8 cellular contexts compared by ENCODE assay signal in genomic region chr19:48321372-48321621, GRCh38. TPM values are rescaled to one million over a fixed set of nuclear protein-coding genes. Genes with fewer than 3 reads are reported as not detected.
DNase-seq lines count a peak whose midpoint lies in the region; ATAC-seq lines count a peak whose summit lies in the region.

No MANE protein-coding gene starts in this region.

- H3K4me3 ChIP-seq in endocrine pancreas (ENCODE audit: control insufficient read depth, insufficient read depth, low read length) (no peak overlapping the region), mononuclear cell (ENCODE audit: low read length) (peak overlapping the region; percentile 69)

- CTCF ChIA-PET in activated CD8-positive, alpha-beta memory T cell treated with anti-CD3 and anti-CD28 coated beads, Interleukin-2, amount 10 ng/mL, durations not matched to agents 7 days and 5 days (lab: Charles Lee) = interaction anchor here (0.7 to 12.8 kb wide), 9 partner anchors 9 to 264 kb away, joined by 3 to 390 read pairs (median 7); partner anchors contain the start of genes KDELR1, SYNGR4 and TMEM143

- H3K4me1 ChIP-seq in endocrine pancreas (ENCODE audit: control insufficient read depth, insufficient read depth, low read length) (no peaks in the 10 kb centered on the region), mononuclear cell (ENCODE audit: insufficient read depth, low read length) (peaks cover 53% of the 10 kb centered on the region)

- peak overlapping the region; percentile 84 for H3K4me3 Mint-ChIP-seq in activated CD8-positive, alpha-beta memory T cell treated with anti-CD3 and anti-CD28 coated beads, Interleukin-2, amount 10 ng/mL, durations not matched to agents 7 days and 5 days

- no peaks in the 10 kb centered on the region for H3K9me3 ChIP-seq in endocrine pancreas (ENCODE audit: control insufficient read depth, low read length)
- no peaks in the 10 kb centered on the region for H3K9me3 ChIP-seq in mononuclear cell (ENCODE audit: low read depth, low read length)

- H3K27me3 Mint-ChIP-seq in activated CD8-positive, alpha-beta memory T cell treated with anti-CD3 and anti-CD28 coated beads, Interleukin-2, amount 10 ng/mL, durations not matched to agents 7 days and 5 days = no peaks in the 10 kb centered on the region

- H3K36me3 ChIP-seq in endocrine pancreas (ENCODE audit: control insufficient read depth, insufficient read depth, low read length) = no peaks in the 10 kb centered on the region

- no peaks in the 10 kb centered on the region for H3K9me3 Mint-ChIP-seq in activated CD8-positive, alpha-beta memory T cell treated with anti-CD3 and anti-CD28 coated beads, Interleukin-2, amount 10 ng/mL, durations not matched to agents 7 days and 5 days (ENCODE audit: low read depth)

- H3K36me3 Mint-ChIP-seq in activated CD8-positive, alpha-beta memory T cell treated with anti-CD3 and anti-CD28 coated beads, Interleukin-2, amount 10 ng/mL, durations not matched to agents 7 days and 5 days = peaks cover 7% of the 10 kb centered on the region

- H3K27me3 ChIP-seq in endocrine pancreas (ENCODE audit: control insufficient read depth, insufficient read depth, low read length) (no peaks in the 10 kb centered on the region), mononuclear cell (ENCODE audit: insufficient read depth, low read length) (no peaks in the 10 kb centered on the region)

- peak; percentile 94 for DNase-seq in AG20443 (ENCODE audit: low spot score)
- peak; percentile 31 for DNase-seq in HT1080 (ENCODE audit: low read depth)
- DNase-seq in NOMO-1 treated with DMSO at 0.1 percent for 48 hours (lab: John Stamatoyannopoulos, UW; ENCODE audit: unreplicated experiment) = peak; percentile 93
- peak; percentile 100 for DNase-seq in activated CD8-positive, alpha-beta memory T cell treated with anti-CD3 and anti-CD28 coated beads, Interleukin-2, amount 10 ng/mL, durations not matched to agents 7 days and 5 days
- peak; percentile 95 to 97 for DNase-seq in stimulated activated CD8-positive, alpha-beta memory T cell treated with anti-CD3 and anti-CD28 coated beads, Interleukin-2, amount 100 ng/mL, for 48 hours (ENCODE audit: low read depth in 2 of 2)

- H3K4me1 Mint-ChIP-seq in activated CD8-positive, alpha-beta memory T cell treated with anti-CD3 and anti-CD28 coated beads, Interleukin-2, amount 10 ng/mL, durations not matched to agents 7 days and 5 days = peaks cover 53% of the 10 kb centered on the region

- peak overlapping the region; percentile 90 for H3K9ac ChIP-seq in endocrine pancreas (ENCODE audit: control insufficient read depth, insufficient read depth, low read length)

- ATAC-seq in GM19351 (IDR thresholded peaks at IDR 0.05; ENCODE audit: unreplicated experiment) = peak; percentile 55
- ATAC-seq in activated CD8-positive, alpha-beta memory T cell treated with anti-CD3 and anti-CD28 coated beads, Interleukin-2, amount 10 ng/mL, durations not matched to agents 7 days and 5 days = peak; percentile 71

- H3K27ac Mint-ChIP-seq in activated CD8-positive, alpha-beta memory T cell treated with anti-CD3 and anti-CD28 coated beads, Interleukin-2, amount 10 ng/mL, durations not matched to agents 7 days and 5 days = peak overlapping the region; percentile 99

RNA-seq across cellular contexts. Expression of gene EMP3, which starts 4.1 kb away (rescaled TPM):
- total RNA-seq in HT1080 (2014; rRNA removed; shearing (Covaris generic)) = 379 and 513 TPM in 2 replicates
- polyA plus RNA-seq in HT1080 (2015; cell fraction: cytosol; rRNA removed) = 179 and 219 TPM in 2 replicates
- 113 and 124 TPM in 2 replicates for polyA plus RNA-seq in HT1080 (2015; cell fraction: nucleus; rRNA removed)
- total RNA-seq in activated CD8-positive, alpha-beta memory T cell treated with anti-CD3 and anti-CD28 coated beads, Interleukin-2, amount 10 ng/mL, durations not matched to agents 7 days and 5 days = 100 to 1,000 TPM; 291 to 294 TPM
- total RNA-seq in mononuclear cell = 230 TPM

RNA-seq across cellular contexts. Expression of gene TMEM143, which starts 42.4 kb away (rescaled TPM):
- 5.1 and 6.1 TPM in 2 replicates for total RNA-seq in HT1080 (2014; rRNA removed; shearing (Covaris generic))
- polyA plus RNA-seq in HT1080 (2015; cell fraction: cytosol; rRNA removed) = 5.5 and 7.8 TPM in 2 replicates
- polyA plus RNA-seq in HT1080 (2015; cell fraction: nucleus; rRNA removed) = 26.5 and 32.2 TPM in 2 replicates
- total RNA-seq in activated CD8-positive, alpha-beta memory T cell treated with anti-CD3 and anti-CD28 coated beads, Interleukin-2, amount 10 ng/mL, durations not matched to agents 7 days and 5 days = 10 to 100 TPM; 16.7 to 22.3 TPM
- 3.4 TPM for total RNA-seq in mononuclear cell

RNA-seq across cellular contexts. Expression of gene SYNGR4, which starts 42.9 kb away (rescaled TPM):
- total RNA-seq in HT1080 (2014; rRNA removed; shearing (Covaris generic)) = not detected in 2 replicates
- polyA plus RNA-seq in HT1080 (2015; cell fraction: cytosol; rRNA removed) = not detected in 2 replicates
- not detected in 2 replicates for polyA plus RNA-seq in HT1080 (2015; cell fraction: nucleus; rRNA removed)
- total RNA-seq in activated CD8-positive, alpha-beta memory T cell treated with anti-CD3 and anti-CD28 coated beads, Interleukin-2, amount 10 ng/mL, durations not matched to agents 7 days and 5 days = not detected
- total RNA-seq in mononuclear cell = not detected

RNA-seq across cellular contexts. Expression of gene ZNF114, which starts 51.4 kb away (rescaled TPM):
- 1.8 and 2.5 TPM in 2 replicates for total RNA-seq in HT1080 (2014; rRNA removed; shearing (Covaris generic))
- polyA plus RNA-seq in HT1080 (2015; cell fraction: cytosol; rRNA removed) = 0.06 TPM in 1 of 2 replicates, not detected in the other
- polyA plus RNA-seq in HT1080 (2015; cell fraction: nucleus; rRNA removed) = not detected in 2 replicates
- under 1 TPM; 0.26 to 0.68 TPM for total RNA-seq in activated CD8-positive, alpha-beta memory T cell treated with anti-CD3 and anti-CD28 coated beads, Interleukin-2, amount 10 ng/mL, durations not matched to agents 7 days and 5 days
- not detected for total RNA-seq in mononuclear cell

Comparison
In these comparisons a context has a peak if more than half of its experiments do, and no peak if none do; other contexts are left out.
1. DNase-seq: peak in every context shown above with its lines; median percentile 100 in activated CD8-positive, alpha-beta memory T cell treated with anti-CD3 and anti-CD28 coated beads, Interleukin-2, amount 10 ng/mL, durations not matched to agents 7 days and 5 days; 96 in stimulated activated CD8-positive, alpha-beta memory T cell treated with anti-CD3 and anti-CD28 coated beads, Interleukin-2, amount 100 ng/mL, for 48 hours; 94 in AG20443; 93 in NOMO-1 treated with DMSO at 0.1 percent for 48 hours; 31 in HT1080.